ENCODE assay signal across 20 cellular contexts in the genomic region with DNA sequence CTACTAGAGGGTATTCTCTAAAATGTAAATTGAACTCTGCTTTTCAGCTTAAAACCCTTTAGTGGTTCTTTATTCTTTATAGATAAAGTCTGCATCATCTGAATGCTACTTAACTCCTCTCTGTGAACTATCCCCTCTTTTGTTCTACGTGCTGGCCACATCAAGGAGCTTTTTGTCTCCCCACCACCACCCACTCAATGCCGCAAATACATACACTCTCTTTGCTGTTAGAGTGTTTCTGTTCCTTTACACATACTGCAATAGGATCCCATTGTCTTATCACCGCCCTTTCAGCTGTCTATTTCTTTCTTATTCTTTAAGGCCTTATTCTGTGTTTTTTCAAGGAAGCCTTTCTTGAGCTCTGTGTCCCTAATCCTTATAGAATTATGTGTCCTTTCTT.
DNase-seq lines count a peak whose midpoint lies in the region; ATAC-seq and TF ChIP-seq lines count a peak whose summit lies in the region.
"Had no signal": no experiment of that assay in that cellular context is flagged by ENCODE, and none has a peak within 500 bp of the region (broad histone marks: within the 10 kb centered on the region; RNA-seq: fewer than 3 reads in every experiment).

No MANE protein-coding gene starts in this region.

- peaks cover 5% of the 10 kb centered on the region for H3K36me3 Mint-ChIP-seq in T-helper 17 cell (ENCODE audit: low read depth)
- H3K36me3 Mint-ChIP-seq in immature natural killer cell, result peaks cover under 1 to 9% (median under 1%) of the 10 kb centered on the region in 3 donors

- H3K4me1 Mint-ChIP-seq in T-helper 17 cell, result peaks cover 49% of the 10 kb centered on the region
- peaks cover 62 to 78% of the 10 kb centered on the region in 2 donors for H3K4me1 Mint-ChIP-seq in immature natural killer cell
- peaks cover 66% of the 10 kb centered on the region for H3K4me1 Mint-ChIP-seq in stimulated activated naive CD8-positive, alpha-beta T cell treated with anti-CD3 and anti-CD28 coated beads, Interleukin-15, amount 100 ng/mL, for 72 hours

- H3K9me3 Mint-ChIP-seq in immature natural killer cell, result no peaks in the 10 kb centered on the region
- no peaks in the 10 kb centered on the region for H3K9me3 Mint-ChIP-seq in stimulated activated naive CD8-positive, alpha-beta T cell treated with anti-CD3 and anti-CD28 coated beads, Interleukin-15, amount 100 ng/mL, for 72 hours

- no peak for TF ChIP-seq CTCF in Peyer's patch (IDR thresholded peaks at IDR 0.05)

- H3K27me3 Mint-ChIP-seq in T-helper 17 cell (no peaks in the 10 kb centered on the region), immature natural killer cell (ENCODE audit: low read depth in 3 of 3) (no peaks in the 10 kb centered on the region)
- H3K27me3 Mint-ChIP-seq in stimulated activated naive CD8-positive, alpha-beta T cell treated with anti-CD3 and anti-CD28 coated beads, Interleukin-15, amount 100 ng/mL, for 72 hours, result no peaks in the 10 kb centered on the region
- H3K27me3 Mint-ChIP-seq: stimulated activated naive CD8-positive, alpha-beta T cell treated with anti-CD3 and anti-CD28 coated beads, Interleukin-15, Interleukin-2, amounts not matched to agents 100 ng/mL and 50 ng/mL, for 24 hours had no signal

- intact Hi-C loops in cardiac septum (cut with DNase I), result no loop called here

- no peaks in the 10 kb centered on the region for H3K27me3 ChIP-seq in Peyer's patch
- H3K27me3 ChIP-seq: BLaER1 treated with 17β-estradiol and CSF1 and Interleukin-3, amounts not matched to agents 10 nM and 100 nM; breast epithelium; upper lobe of right lung had no signal

- DNase-seq in stimulated activated naive CD4-positive, alpha-beta T cell treated with Interleukin-2 at 50 U/mL for 16 hours (lab: John Stamatoyannopoulos, UW), result peak; percentile 19
- no peak for DNase-seq in stimulated activated naive CD4-positive, alpha-beta T cell (lab: John Stamatoyannopoulos, UW)
- DNase-seq in T-helper 17 cell (no peak), immature natural killer cell (peak in 2 of 3 donors; percentile 19 to 20), NCI-H526 treated with DMSO at 0.1 percent for 48 hours (lab: John Stamatoyannopoulos, UW) (no peak), cardiac septum (ENCODE audit: low spot score) (no peak), Peyer's patch (no peak)
- peak; percentile 31 to 32 for DNase-seq in stimulated activated naive CD8-positive, alpha-beta T cell treated with anti-CD3 and anti-CD28 coated beads, Interleukin-15, amount 100 ng/mL, for 72 hours
- DNase-seq: DMS79 treated with DMSO at 0.1 percent for 48 hours, head of caudate nucleus, islet precursor cell, mesenchymal stem cell, NCI-H1694 treated with DMSO at 0.1 percent for 48 hours, NCI-H524, SHP77 treated with DMSO at 0.1 percent for 48 hours, upper lobe of right lung had no signal

- H3K4me1 ChIP-seq in Peyer's patch, result peaks cover 0 to 15% (median 3%) of the 10 kb centered on the region in 4 donors

- no peak for TF ChIP-seq POLR2A in Peyer's patch (IDR thresholded peaks at IDR 0.05)

- ATAC-seq in T-helper 17 cell, result peak; percentile 53
- ATAC-seq in stimulated activated naive CD8-positive, alpha-beta T cell treated with anti-CD3 and anti-CD28 coated beads, Interleukin-15, amount 100 ng/mL, for 72 hours, result peak; percentile 89
- ATAC-seq: upper lobe of right lung had no signal

- H3K4me3 ChIP-seq in Peyer's patch, result no peak overlapping the region
- H3K4me3 ChIP-seq: BLaER1 treated with 17β-estradiol and CSF1 and Interleukin-3, amounts not matched to agents 10 nM and 100 nM; breast epithelium; upper lobe of right lung had no signal

- H3K27ac ChIP-seq in Peyer's patch, result no peak overlapping the region
- H3K27ac ChIP-seq: BLaER1 treated with 17β-estradiol and CSF1 and Interleukin-3, amounts not matched to agents 10 nM and 100 nM; breast epithelium; upper lobe of right lung had no signal

- H3K9me3 ChIP-seq in T-helper 17 cell (ENCODE audit: control insufficient read depth, low read length, poor library complexity, severe bottlenecking) (no peaks in the 10 kb centered on the region), Peyer's patch (no peaks in the 10 kb centered on the region)
- H3K9me3 ChIP-seq: breast epithelium, upper lobe of right lung had no signal

- peak overlapping the region; percentile 89 for H3K27ac Mint-ChIP-seq in T-helper 17 cell
- H3K27ac Mint-ChIP-seq in immature natural killer cell, result peak overlapping the region in 5 of 6 donors; percentile 3 to 48 (median 41)
- peak overlapping the region in 1 of 2 donors; percentile 5 for H3K27ac Mint-ChIP-seq in stimulated activated naive CD8-positive, alpha-beta T cell treated with anti-CD3 and anti-CD28 coated beads, Interleukin-15, amount 100 ng/mL, for 72 hours
- H3K27ac Mint-ChIP-seq: activated T-helper 2 cell treated with anti-CD3 and anti-CD28 coated beads, Interferon-gamma antibody, Interleukin-2, Interleukin-4, amounts not matched to agents 10 μg/mL and 5 μg/mL and 100 μg/mL, durations not matched to agents 14 hours and 24 hours and 36 hours; stimulated activated naive CD8-positive, alpha-beta T cell treated with anti-CD3 and anti-CD28 coated beads, Interleukin-15, Interleukin-2, amounts not matched to agents 100 ng/mL and 50 ng/mL, for 24 hours had no signal

- H3K36me3 ChIP-seq in Peyer's patch, result no peaks in the 10 kb centered on the region
- H3K36me3 ChIP-seq: breast epithelium had no signal

- H3K4me3 Mint-ChIP-seq in T-helper 17 cell (peak overlapping the region; percentile 53), immature natural killer cell (peak overlapping the region in 4 of 5 donors; percentile 0 to 53 (median 11))
- peak overlapping the region; percentile 32 to 34 for H3K4me3 Mint-ChIP-seq in stimulated activated naive CD8-positive, alpha-beta T cell treated with anti-CD3 and anti-CD28 coated beads, Interleukin-15, amount 100 ng/mL, for 72 hours
- H3K4me3 Mint-ChIP-seq: stimulated activated naive CD8-positive, alpha-beta T cell treated with anti-CD3 and anti-CD28 coated beads, Interleukin-15, Interleukin-2, amounts not matched to agents 100 ng/mL and 50 ng/mL, for 24 hours had no signal

Comparison
In these comparisons a context has a peak if more than half of its experiments do, and no peak if none do; other contexts are left out.
1. DNase-seq: peak in stimulated activated naive CD4-positive, alpha-beta T cell treated with Interleukin-2 at 50 U/mL for 16 hours (single experiment), immature natural killer cell (2 of 3) and stimulated activated naive CD8-positive, alpha-beta T cell treated with anti-CD3 and anti-CD28 coated beads, Interleukin-15, amount 100 ng/mL, for 72 hours (2 of 2); none in stimulated activated naive CD4-positive, alpha-beta T cell (0 of 6), T-helper 17 cell (0 of 3), NCI-H526 treated with DMSO at 0.1 percent for 48 hours (single experiment), cardiac septum (single experiment) and Peyer's patch (0 of 3).
2. Peak in every context shown above with its lines, with median percentiles within 50 percentile points of each other: H3K4me3 Mint-ChIP-seq.